1 cellular context compared by ENCODE assay signal in genomic region chr12:77324763-77325468, GRCh38.
TF ChIP-seq lines count a peak whose summit lies in the region.

No MANE protein-coding gene starts in this region.

TF ChIP-seq in WTC11, 78 proteins besides CTCF, POLR2A, EP300 and RAD21 (continued from another document):
- TF ChIP-seq STAT6 (CRISPR knock-in tag; conservative IDR thresholded peaks at IDR 0.05; ENCODE audit: low read depth) (no peak), E2F4 (CRISPR knock-in tag; IDR thresholded peaks at IDR 0.05; ENCODE audit: borderline replicate concordance, low read depth) (no peak), NR2C2 (CRISPR knock-in tag; IDR thresholded peaks at IDR 0.05) (no peak), ATF3 (CRISPR knock-in tag; conservative IDR thresholded peaks at IDR 0.05) (no peak), ZBTB21 (CRISPR knock-in tag; IDR thresholded peaks at IDR 0.05; ENCODE audit: borderline replicate concordance) (0 out of 2 replicates have a peak, but pooled peaks have one; percentile 28), NFYB (CRISPR knock-in tag; conservative IDR thresholded peaks at IDR 0.05; ENCODE audit: low read depth) (no peak), GRHL2 (CRISPR knock-in tag; IDR thresholded peaks at IDR 0.05; ENCODE audit: insufficient replicate concordance, severe bottlenecking) (no peak), IRF2 (CRISPR knock-in tag; IDR thresholded peaks at IDR 0.05; ENCODE audit: borderline replicate concordance, low read depth) (no peak), ZBTB43 (CRISPR knock-in tag; IDR thresholded peaks at IDR 0.05) (no peak), NFE2L1 (CRISPR knock-in tag; IDR thresholded peaks at IDR 0.05) (no peak), NFATC4 (CRISPR knock-in tag; IDR thresholded peaks at IDR 0.05) (no peak), E2F1 (CRISPR knock-in tag; IDR thresholded peaks at IDR 0.05) (no peak), CDX4 (CRISPR knock-in tag; IDR thresholded peaks at IDR 0.05; ENCODE audit: borderline replicate concordance) (no peak), HMGXB4 (CRISPR knock-in tag; IDR thresholded peaks at IDR 0.05) (peak; percentile 95), ZNF219 (CRISPR knock-in tag; IDR thresholded peaks at IDR 0.05; ENCODE audit: borderline replicate concordance) (no peak), ARID4B (CRISPR knock-in tag; IDR thresholded peaks at IDR 0.05; ENCODE audit: borderline replicate concordance) (no peak), ZNF425 (CRISPR knock-in tag; conservative IDR thresholded peaks at IDR 0.05) (no peak), NR3C1 (CRISPR knock-in tag; conservative IDR thresholded peaks at IDR 0.05; ENCODE audit: low read depth) (no peak), ZNF138 (CRISPR knock-in tag; conservative IDR thresholded peaks at IDR 0.05) (no peak; the same call in 1 of the 2 replicates), MXD4 (CRISPR knock-in tag; IDR thresholded peaks at IDR 0.05; ENCODE audit: borderline replicate concordance) (no peak), PRRX2 (CRISPR knock-in tag; IDR thresholded peaks at IDR 0.05) (no peak), ELF4 (CRISPR knock-in tag; IDR thresholded peaks at IDR 0.05; ENCODE audit: low read depth) (no peak), HMGA2 (CRISPR knock-in tag; IDR thresholded peaks at IDR 0.05) (no peak), IRF1 (CRISPR knock-in tag; IDR thresholded peaks at IDR 0.05) (no peak), KAT7 (CRISPR knock-in tag; IDR thresholded peaks at IDR 0.05; ENCODE audit: borderline replicate concordance) (0 out of 2 replicates have a peak, but pooled peaks have one; percentile 65), ZNF317 (CRISPR knock-in tag; IDR thresholded peaks at IDR 0.05; ENCODE audit: borderline replicate concordance, low read depth) (no peak), TCF7 (CRISPR knock-in tag; IDR thresholded peaks at IDR 0.05; ENCODE audit: low read depth) (no peak), FOXP4 (CRISPR knock-in tag; IDR thresholded peaks at IDR 0.05) (0 out of 2 replicates have a peak, but pooled peaks have one; percentile 35), ZSCAN18 (CRISPR knock-in tag; IDR thresholded peaks at IDR 0.05) (no peak), E2F5 (CRISPR knock-in tag; IDR thresholded peaks at IDR 0.05) (peak; percentile 85; the same call in 1 of the 2 replicates), CREB1 (CRISPR knock-in tag; IDR thresholded peaks at IDR 0.05) (no peak)
TF ChIP-seq in WTC11: peak in this region for 14.
